In the genomic region with DNA sequence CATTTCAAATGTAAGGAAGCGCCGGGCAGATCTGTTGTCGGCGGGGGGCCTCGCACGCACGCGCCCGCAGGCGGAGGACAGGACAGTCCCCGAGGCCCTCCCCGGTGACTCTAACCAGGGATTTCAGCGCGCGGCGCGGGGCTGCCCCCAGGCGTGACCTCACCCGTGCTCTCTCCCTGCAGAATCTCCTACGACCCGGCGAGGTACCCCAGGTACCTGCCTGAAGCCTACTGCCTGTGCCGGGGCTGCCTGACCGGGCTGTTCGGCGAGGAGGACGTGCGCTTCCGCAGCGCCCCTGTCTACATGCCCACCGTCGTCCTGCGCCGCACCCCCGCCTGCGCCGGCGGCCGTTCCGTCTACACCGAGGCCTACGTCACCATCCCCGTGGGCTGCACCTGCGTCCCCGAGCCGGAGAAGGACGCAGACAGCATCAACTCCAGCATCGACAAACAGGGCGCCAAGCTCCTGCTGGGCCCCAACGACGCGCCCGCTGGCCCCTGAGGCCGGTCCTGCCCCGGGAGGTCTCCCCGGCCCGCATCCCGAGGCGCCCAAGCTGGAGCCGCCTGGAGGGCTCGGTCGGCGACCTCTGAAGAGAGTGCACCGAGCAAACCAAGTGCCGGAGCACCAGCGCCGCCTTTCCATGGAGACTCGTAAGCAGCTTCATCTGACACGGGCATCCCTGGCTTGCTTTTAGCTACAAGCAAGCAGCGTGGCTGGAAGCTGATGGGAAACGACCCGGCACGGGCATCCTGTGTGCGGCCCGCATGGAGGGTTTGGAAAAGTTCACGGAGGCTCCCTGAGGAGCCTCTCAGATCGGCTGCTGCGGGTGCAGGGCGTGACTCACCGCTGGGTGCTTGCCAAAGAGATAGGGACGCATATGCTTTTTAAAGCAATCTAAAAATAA, we compare ENCODE assay signal across 8 cellular contexts. TPM values are rescaled to one million over a fixed set of nuclear protein-coding genes. Genes with fewer than 3 reads are reported as not detected.
DNase-seq lines count a peak whose midpoint lies in the region; ATAC-seq and TF ChIP-seq lines count a peak whose summit lies in the region.

No MANE protein-coding gene starts in this region.

- peak; percentile 82 for DNase-seq in EL
- DNase-seq in NCI-H2171 treated with DMSO at 0.1 percent for 48 hours (lab: John Stamatoyannopoulos, UW): peak; percentile 37
- DNase-seq in lung microvascular endothelial cell (ENCODE audit: low read depth in 2 of 2): peak; percentile 49 to 75
- peak; percentile 30 for DNase-seq in transverse colon
- DNase-seq in BE2C: no peak
- no peak for DNase-seq in NCI-H2196 treated with DMSO at 0.1 percent for 48 hours (lab: John Stamatoyannopoulos, UW; ENCODE audit: unreplicated experiment)

- no peak for TF ChIP-seq CTCF in transverse colon (IDR thresholded peaks at IDR 0.05)
- TF ChIP-seq CTCF in BE2C (IDR thresholded peaks at IDR 0.05; ENCODE audit: low read depth, low read length): no peak

- H3K9ac ChIP-seq in duodenal mucosa (ENCODE audit: low read depth in 1 of 2, low read length in 2 of 2): no peak overlapping the region

- no peak for TF ChIP-seq POLR2A in transverse colon (IDR thresholded peaks at IDR 0.05)

- H3K4me3 ChIP-seq in duodenal mucosa (ENCODE audit: low read depth in 1 of 2, low read length in 2 of 2) (peak overlapping the region; percentile 55 to 65), transverse colon (peak overlapping the region; percentile 8 to 46 (median 26)), BE2C (ENCODE audit: low read depth, low read length) (no peak overlapping the region)

- no peak for ATAC-seq in HG03025 (IDR thresholded peaks at IDR 0.05; ENCODE audit: low FRiP score, unreplicated experiment)

- in situ Hi-C loops in transverse colon (cut with MboI; ENCODE audit: low pct_ligation_motif_present in 1 of 4, low pct_unique_long_range_greater_than_20kb in 1 of 4, low sequenced_read_pairs in 3 of 4): loop anchor here in 3 of 4 donors (25.0 kb wide), 4 partner anchors 91 to 366 kb away; partner anchors contain the start of gene XPO4 (in 2 of the 3)

- peaks cover 14 to 16% of the 10 kb centered on the region in 2 donors for H3K27me3 ChIP-seq in duodenal mucosa (ENCODE audit: control insufficient read depth in 1 of 2, insufficient read depth in 2 of 2, low read length in 2 of 2)
- peaks cover 12% of the 10 kb centered on the region for H3K27me3 ChIP-seq in transverse colon
- no peaks in the 10 kb centered on the region for H3K27me3 ChIP-seq in BE2C

- intact Hi-C loops in transverse colon (cut with DNase I; ENCODE audit: low total_unique reads): no loop called here

- H3K27ac ChIP-seq in duodenal mucosa (ENCODE audit: low read depth, low read length): no peak overlapping the region
- H3K27ac ChIP-seq in transverse colon: no peak overlapping the region

- H3K4me1 ChIP-seq in duodenal mucosa (ENCODE audit: control insufficient read depth in 1 of 2, insufficient read depth in 2 of 2, low read length in 2 of 2) (peaks cover 6 to 8% of the 10 kb centered on the region in 2 donors), transverse colon (peaks cover 0 to 13% (median 10%) of the 10 kb centered on the region in 4 donors), BE2C (no peaks in the 10 kb centered on the region)

- no peaks in the 10 kb centered on the region for H3K36me3 ChIP-seq in duodenal mucosa (ENCODE audit: control insufficient read depth in 1 of 2, insufficient read depth in 2 of 2, low read length in 2 of 2)
- H3K36me3 ChIP-seq in transverse colon: no peaks in the 10 kb centered on the region
- no peaks in the 10 kb centered on the region for H3K36me3 ChIP-seq in BE2C

- TF ChIP-seq EP300 in transverse colon (IDR thresholded peaks at IDR 0.05; ENCODE audit: low read depth): no peak

- 15 to 29% methylated on average over 1 to 33 of the region's 81 CpGs for WGBS in transverse colon (ENCODE audit: low coverage in 1 of 2), 2 donors

- no peaks in the 10 kb centered on the region for H3K9me3 ChIP-seq in duodenal mucosa (ENCODE audit: control insufficient read depth in 1 of 2, low read length in 2 of 2)
- H3K9me3 ChIP-seq in transverse colon: no peaks in the 10 kb centered on the region
- no peaks in the 10 kb centered on the region for H3K9me3 ChIP-seq in BE2C

RNA-seq across cellular contexts. Expression of gene IL17D, which starts 18.2 kb away (rescaled TPM):
- total RNA-seq in lung microvascular endothelial cell (2.4 and 3.4 TPM in 2 replicates), transverse colon (1 to 10 TPM in 2 of 4 donors, not detected in 2; 1.1 to 1.4 TPM)
- 2.6 TPM for polyA plus RNA-seq in BE2C (2012; ENCODE audit: insufficient read depth, insufficient read length, low read depth)

RNA-seq across cellular contexts. Expression of gene EEF1AKMT1, which starts 52.1 kb away (rescaled TPM):
- 4.6 and 10.5 TPM in 2 replicates for total RNA-seq in lung microvascular endothelial cell
- 1 to 10 TPM in 2 of 4 donors, not detected in 2; 3.0 to 8.6 TPM for total RNA-seq in transverse colon
- 8.1 TPM for polyA plus RNA-seq in BE2C (2012; ENCODE audit: insufficient read depth, insufficient read length, low read depth)

Comparison
In these comparisons a context has a peak if more than half of its experiments do, and no peak if none do; other contexts are left out.
1. DNase-seq: peak in EL (single experiment), NCI-H2171 treated with DMSO at 0.1 percent for 48 hours (single experiment), lung microvascular endothelial cell (2 of 2) and transverse colon (single experiment); none in BE2C (single experiment) and NCI-H2196 treated with DMSO at 0.1 percent for 48 hours (single experiment).